ENCODE assay signal across 9 cellular contexts in genomic region chr9:38047301-38048251, GRCh38. TPM values are rescaled to one million over a fixed set of nuclear protein-coding genes. Genes with fewer than 3 reads are reported as not detected.
A peak's percentile ranks its signal among the peaks of the same experiment; 100 is the strongest.
DNase-seq lines count a peak whose midpoint lies in the region; TF ChIP-seq lines count a peak whose summit lies in the region.
"Had no signal": no experiment of that assay in that cellular context is flagged by ENCODE, and none has a peak within 500 bp of the region (broad histone marks: within the 10 kb centered on the region; RNA-seq: fewer than 3 reads in every experiment).

No MANE protein-coding gene starts in this region.

- peaks cover 2% of the 10 kb centered on the region for H3K36me3 Mint-ChIP-seq in osteocyte (ENCODE audit: unreplicated experiment)
- H3K36me3 Mint-ChIP-seq: naive B cell had no signal

- TF ChIP-seq CTCF in C4-2B (conservative IDR thresholded peaks at IDR 0.05) (no peak), VCaP (conservative IDR thresholded peaks at IDR 0.05) (no peak), cardiac muscle cell (IDR thresholded peaks at IDR 0.05; ENCODE audit: low read depth, low read length) (no peak), osteocyte (IDR thresholded peaks at IDR 0.05) (no peak)

- H3K27me3 ChIP-seq in HUES48 (ENCODE audit: control insufficient read depth, insufficient read depth, low read length) (no peaks in the 10 kb centered on the region), cardiac muscle cell (no peaks in the 10 kb centered on the region)

- DNase-seq in cardiac muscle cell (ENCODE audit: low read depth in 1 of 2, low spot score in 1 of 2) (peak; percentile 86 to 88), osteocyte (ENCODE audit: extremely low spot score, unreplicated experiment) (no peak), T-helper 9 cell (no peak), NCI-H1048 (lab: John Stamatoyannopoulos, UW) (no peak)
- no peak for DNase-seq in activated CD4-positive, alpha-beta T cell treated with anti-CD3 and anti-CD28 coated beads for 4 hours
- DNase-seq: naive B cell had no signal

- H3K27me3 Mint-ChIP-seq in osteocyte (ENCODE audit: unreplicated experiment): no peaks in the 10 kb centered on the region

- H3K4me3 ChIP-seq in HUES48 (ENCODE audit: low read depth, low read length): peak overlapping the region; percentile 21; the same call in 1 of the 2 replicates
- no peak overlapping the region for H3K4me3 ChIP-seq in cardiac muscle cell

- no peaks in the 10 kb centered on the region for H3K9me3 ChIP-seq in HUES48 (ENCODE audit: control insufficient read depth, insufficient read depth, low read length)
- no peaks in the 10 kb centered on the region for H3K9me3 ChIP-seq in cardiac muscle cell (ENCODE audit: low read depth)

- no peaks in the 10 kb centered on the region for H3K9me3 Mint-ChIP-seq in osteocyte (ENCODE audit: unreplicated experiment)
- H3K9me3 Mint-ChIP-seq: naive B cell had no signal

- H3K4me1 ChIP-seq in HUES48 (ENCODE audit: control insufficient read depth, insufficient read depth, low read length) (peaks cover 48% of the 10 kb centered on the region), cardiac muscle cell (ENCODE audit: low read depth) (peaks cover 34% of the 10 kb centered on the region)

- peak overlapping the region; percentile 76 for H3K27ac ChIP-seq in C4-2B
- H3K27ac ChIP-seq in HUES48 (ENCODE audit: low read depth, low read length): peak overlapping the region; percentile 95
- H3K27ac ChIP-seq in VCaP: peak overlapping the region; percentile 98
- H3K27ac ChIP-seq in cardiac muscle cell: peak overlapping the region; percentile 86

- H3K9ac ChIP-seq in HUES48 (ENCODE audit: low read depth, low read length): peak overlapping the region; percentile 62

- H3K27ac Mint-ChIP-seq in osteocyte (ENCODE audit: unreplicated experiment): peak overlapping the region; percentile 88
- H3K27ac Mint-ChIP-seq: naive B cell had no signal

- peak overlapping the region; percentile 49 for H3K4me3 Mint-ChIP-seq in osteocyte (ENCODE audit: unreplicated experiment)
- H3K4me3 Mint-ChIP-seq: naive B cell had no signal

- peaks cover 45% of the 10 kb centered on the region for H3K4me1 Mint-ChIP-seq in osteocyte (ENCODE audit: unreplicated experiment)

- H3K36me3 ChIP-seq in HUES48 (ENCODE audit: control insufficient read depth, insufficient read depth, low read length) (no peaks in the 10 kb centered on the region), cardiac muscle cell (no peaks in the 10 kb centered on the region)

RNA-seq across cellular contexts. Expression of gene SHB, which starts 21.5 kb away (rescaled TPM):
- total RNA-seq in cardiac muscle cell: 36.0 and 46.9 TPM in 2 replicates
- polyA plus RNA-seq in cardiac muscle cell: 28.2 and 32.4 TPM in 2 replicates
- total RNA-seq in osteocyte: 16.7 and 18.3 TPM in 2 replicates

Comparison
In these comparisons a context has a peak if more than half of its experiments do, and no peak if none do; other contexts are left out.
1. DNase-seq: peak in cardiac muscle cell (2 of 2); none in osteocyte (single experiment), T-helper 9 cell (single experiment), NCI-H1048 (single experiment) and activated CD4-positive, alpha-beta T cell treated with anti-CD3 and anti-CD28 coated beads for 4 hours (0 of 2).
2. Peak in every context shown above with its lines, with median percentiles within 50 percentile points of each other: H3K27ac ChIP-seq.